In the genomic region with DNA sequence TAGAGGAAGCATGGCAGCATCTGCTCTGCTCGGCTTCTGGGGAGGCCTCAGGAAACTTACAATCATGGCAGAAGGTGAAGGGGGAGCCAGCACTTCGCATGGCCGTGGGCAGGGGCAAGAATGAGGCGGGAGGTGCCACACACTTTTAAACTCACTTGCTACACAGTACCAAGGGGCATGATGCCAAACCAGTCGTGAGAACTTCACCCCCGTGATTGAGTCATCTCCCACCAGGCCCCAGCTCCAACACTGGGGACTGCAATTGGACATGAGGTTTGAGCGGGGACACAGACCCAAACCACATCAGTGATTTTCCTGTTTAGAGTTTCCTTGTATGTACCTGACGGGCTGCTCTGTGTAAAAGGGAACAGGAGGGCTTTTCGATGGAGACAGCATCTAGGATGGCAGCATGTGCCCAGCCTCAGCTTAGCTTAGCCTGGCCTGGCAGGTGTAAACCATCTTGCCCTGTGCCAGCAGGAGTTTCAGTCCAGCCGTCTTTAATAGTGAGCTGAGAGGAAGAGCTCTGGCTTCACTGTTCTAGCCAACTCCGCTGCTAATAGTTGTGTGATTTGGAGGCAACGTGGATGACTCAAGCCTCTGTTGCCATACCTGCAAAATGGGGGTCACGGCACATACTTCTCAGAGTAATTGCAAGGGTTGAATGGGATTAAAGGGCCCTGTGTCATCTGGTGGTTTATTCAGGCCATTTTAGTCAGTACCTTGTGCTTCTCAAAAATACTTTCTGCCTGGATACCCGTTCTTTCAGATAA, we compare ENCODE assay signal across 17 cellular contexts.
A peak's percentile ranks its signal among the peaks of the same experiment; 100 is the strongest.
DNase-seq lines count a peak whose midpoint lies in the region; ATAC-seq and TF ChIP-seq lines count a peak whose summit lies in the region.
"Had no signal": no experiment of that assay in that cellular context is flagged by ENCODE, and none has a peak within 500 bp of the region (broad histone marks: within the 10 kb centered on the region; RNA-seq: fewer than 3 reads in every experiment).

No MANE protein-coding gene starts in this region.

- H3K9me3 ChIP-seq in muscle layer of colon (ENCODE audit: low read length) (no peaks in the 10 kb centered on the region), uterus (no peaks in the 10 kb centered on the region)
- H3K9me3 ChIP-seq: testis had no signal

- intact Hi-C loops in uterus (cut with DNase I; ENCODE audit: low total_unique reads) = no loop called here

- no peak overlapping the region for H3K9ac ChIP-seq in muscle layer of colon (ENCODE audit: low read length)

- H3K27me3 ChIP-seq in muscle layer of colon (ENCODE audit: control insufficient read depth in 1 of 2, insufficient read depth in 2 of 2, low read length in 2 of 2) (no peaks in the 10 kb centered on the region), uterus (no peaks in the 10 kb centered on the region), foreskin keratinocyte (no peaks in the 10 kb centered on the region)
- H3K27me3 ChIP-seq: testis had no signal

- TF ChIP-seq CTCF in uterus (IDR thresholded peaks at IDR 0.05) (no peak), foreskin keratinocyte (conservative IDR thresholded peaks at IDR 0.05) (no peak)

- peak overlapping the region; percentile 59 for H3K27ac ChIP-seq in muscle layer of colon (ENCODE audit: low read depth, low read length)
- H3K27ac ChIP-seq in uterus = peak overlapping the region; percentile 44 to 89
- H3K27ac ChIP-seq in foreskin keratinocyte = no peak overlapping the region
- H3K27ac ChIP-seq: 22Rv1, testis had no signal

- ATAC-seq in foreskin keratinocyte = no peak
- ATAC-seq: WTC11 had no signal

- no peak for TF ChIP-seq POLR2A in uterus (IDR thresholded peaks at IDR 0.05)

- H3K4me1 ChIP-seq in muscle layer of colon (ENCODE audit: insufficient read depth, low read length) = peaks cover 74% of the 10 kb centered on the region
- H3K4me1 ChIP-seq in uterus = peaks cover 5% of the 10 kb centered on the region in 2 donors
- H3K4me1 ChIP-seq in foreskin keratinocyte = peaks cover 37% of the 10 kb centered on the region

- peak; percentile 8 for DNase-seq in DMS 273 (lab: John Stamatoyannopoulos, UW; ENCODE audit: unreplicated experiment)
- DNase-seq in DMS 273 treated with DMSO at 0.1 percent for 48 hours (lab: John Stamatoyannopoulos, UW) = no peak
- DNase-seq in cerebellum (ENCODE audit: low spot score) = peak; percentile 33
- DNase-seq in uterus = no peak
- DNase-seq in D341Med (ENCODE audit: low spot score) = no peak
- no peak for DNase-seq in mucosa of gallbladder (ENCODE audit: low spot score)
- DNase-seq in foreskin keratinocyte = no peak
- DNase-seq: CD4-positive, alpha-beta memory T cell; H9; kidney glomerular epithelial cell; NCI-H1436; OCI-M1; SW 1271; testis had no signal

- H3K4me3 ChIP-seq in muscle layer of colon (ENCODE audit: low read depth in 1 of 2, low read length in 2 of 2) = no peak overlapping the region
- no peak overlapping the region for H3K4me3 ChIP-seq in uterus
- H3K4me3 ChIP-seq: testis had no signal

- H3K36me3 ChIP-seq in muscle layer of colon (ENCODE audit: insufficient read depth, low read length) = no peaks in the 10 kb centered on the region
- H3K36me3 ChIP-seq in uterus = no peaks in the 10 kb centered on the region

Comparison
In these comparisons a context has a peak if more than half of its experiments do, and no peak if none do; other contexts are left out.
1. DNase-seq: peak in DMS 273 (single experiment) and cerebellum (single experiment); none in DMS 273 treated with DMSO at 0.1 percent for 48 hours (single experiment), uterus (0 of 2), D341Med (single experiment), mucosa of gallbladder (single experiment) and foreskin keratinocyte (0 of 2).